Comparison of ENCODE assay signal across 15 cellular contexts in the genomic region with DNA sequence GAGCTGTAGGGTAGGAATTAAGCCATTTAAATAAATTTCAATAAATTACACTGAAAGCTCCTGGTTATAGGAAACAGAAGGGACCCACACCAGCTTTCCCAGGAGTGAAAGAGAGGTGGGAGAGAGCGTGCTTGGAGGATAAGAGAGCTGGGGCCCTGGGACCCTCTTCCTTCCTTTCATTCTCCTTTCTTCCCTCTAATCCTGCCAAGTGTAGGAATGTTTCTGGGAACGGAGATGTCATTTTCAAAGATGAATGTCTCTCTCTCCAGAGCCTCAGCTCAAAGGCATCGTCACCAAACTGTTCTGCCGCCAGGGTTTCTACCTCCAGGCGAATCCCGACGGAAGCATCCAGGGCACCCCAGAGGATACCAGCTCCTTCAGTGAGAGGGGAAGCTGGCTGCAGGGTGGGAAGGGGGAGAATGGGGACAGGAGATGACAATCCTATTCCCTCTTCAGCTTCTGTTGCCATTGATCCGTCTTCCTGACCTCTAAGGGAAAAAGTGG. TPM values are rescaled to one million over a fixed set of nuclear protein-coding genes. Genes with fewer than 3 reads are reported as not detected.
DNase-seq lines count a peak whose midpoint lies in the region; ATAC-seq, FAIRE-seq and TF ChIP-seq lines count a peak whose summit lies in the region.
"Had no signal": no experiment of that assay in that cellular context is flagged by ENCODE, and none has a peak within 500 bp of the region (broad histone marks: within the 10 kb centered on the region; RNA-seq: fewer than 3 reads in every experiment).

No MANE protein-coding gene starts in this region.

- no peaks in the 10 kb centered on the region for H3K9me3 Mint-ChIP-seq in HFFc6
- H3K9me3 Mint-ChIP-seq in activated T-helper 1 cell treated with anti-CD3 and anti-CD28 coated beads, Interleukin-12 subunit alpha, Interleukin-12 subunit beta, Interleukin-2, Interleukin-4 antibody, amounts not matched to agents 30 ng/mL and 10 ng/mL and 1 ng/mL, durations not matched to agents 14 hours and 24 hours and 36 hours: no peaks in the 10 kb centered on the region
- H3K9me3 Mint-ChIP-seq: activated naive CD8-positive, alpha-beta T cell treated with anti-CD3 and anti-CD28 coated beads for 36 hours had no signal

- H3K4me1 ChIP-seq in neuron (ENCODE audit: insufficient read depth, low read length): peaks cover 37% of the 10 kb centered on the region

- intact Hi-C loops in activated T-helper 1 cell treated with anti-CD3 and anti-CD28 coated beads, Interleukin-12 subunit alpha, Interleukin-12 subunit beta, Interleukin-2, Interleukin-4 antibody, amounts not matched to agents 30 ng/mL and 10 ng/mL and 1 ng/mL, durations not matched to agents 14 hours and 24 hours and 36 hours (cut with micrococcal nuclease): no loop called here

- no peak overlapping the region for H2AFZ ChIP-seq in neuron (ENCODE audit: low read depth, low read length)

- DNase-seq in HFFc6 (no peak), anterior cingulate cortex (lab: John Stamatoyannopoulos, UW) (no peak), urothelium cell line (ENCODE audit: low spot score) (no peak)
- DNase-seq in activated T-helper 1 cell treated with anti-CD3 and anti-CD28 coated beads, Interleukin-12 subunit alpha, Interleukin-12 subunit beta, Interleukin-2, Interleukin-4 antibody, amounts not matched to agents 30 ng/mL and 10 ng/mL and 1 ng/mL, durations not matched to agents 14 hours and 24 hours and 36 hours (ENCODE audit: low spot score): no peak
- DNase-seq: activated CD4-positive, alpha-beta T cell treated with anti-CD3 and anti-CD28 coated beads, Interleukin-2, amount 50 U/mL, for 1 hour; foreskin keratinocyte had no signal

- ATAC-seq in HG03457 (IDR thresholded peaks at IDR 0.05; ENCODE audit: unreplicated experiment): no peak
- ATAC-seq: foreskin keratinocyte had no signal

- H3K27me3 ChIP-seq in neuron (ENCODE audit: insufficient read depth, low read length): peaks cover 22% of the 10 kb centered on the region
- H3K27me3 ChIP-seq: foreskin keratinocyte had no signal

- no peaks in the 10 kb centered on the region for H3K9me3 ChIP-seq in neuron (ENCODE audit: low read length)
- H3K9me3 ChIP-seq: SJSA1, thoracic aorta had no signal

- peaks cover 47% of the 10 kb centered on the region for H3K4me1 Mint-ChIP-seq in HFFc6 (ENCODE audit: low read depth)
- H3K4me1 Mint-ChIP-seq in activated T-helper 1 cell treated with anti-CD3 and anti-CD28 coated beads, Interleukin-12 subunit alpha, Interleukin-12 subunit beta, Interleukin-2, Interleukin-4 antibody, amounts not matched to agents 30 ng/mL and 10 ng/mL and 1 ng/mL, durations not matched to agents 14 hours and 24 hours and 36 hours (ENCODE audit: low read depth): peaks cover 46% of the 10 kb centered on the region

- TF ChIP-seq CTCF in HFFc6 (IDR thresholded peaks at IDR 0.05): peak; percentile 1; the same call in 1 of the 2 replicates

- peaks cover 30% of the 10 kb centered on the region for H3K27me3 Mint-ChIP-seq in HFFc6 (ENCODE audit: insufficient read depth)
- peaks cover 15% of the 10 kb centered on the region for H3K27me3 Mint-ChIP-seq in activated T-helper 1 cell treated with anti-CD3 and anti-CD28 coated beads, Interleukin-12 subunit alpha, Interleukin-12 subunit beta, Interleukin-2, Interleukin-4 antibody, amounts not matched to agents 30 ng/mL and 10 ng/mL and 1 ng/mL, durations not matched to agents 14 hours and 24 hours and 36 hours (ENCODE audit: insufficient read depth)

- no peak overlapping the region for H3K27ac Mint-ChIP-seq in HFFc6
- H3K27ac Mint-ChIP-seq in activated T-helper 1 cell treated with anti-CD3 and anti-CD28 coated beads, Interleukin-12 subunit alpha, Interleukin-12 subunit beta, Interleukin-2, Interleukin-4 antibody, amounts not matched to agents 30 ng/mL and 10 ng/mL and 1 ng/mL, durations not matched to agents 14 hours and 24 hours and 36 hours: no peak overlapping the region
- H3K27ac Mint-ChIP-seq: activated naive CD8-positive, alpha-beta T cell treated with anti-CD3 and anti-CD28 coated beads for 36 hours had no signal

- H3K4me3 Mint-ChIP-seq in HFFc6: no peak overlapping the region
- peak overlapping the region; percentile 69 for H3K4me3 Mint-ChIP-seq in activated T-helper 1 cell treated with anti-CD3 and anti-CD28 coated beads, Interleukin-12 subunit alpha, Interleukin-12 subunit beta, Interleukin-2, Interleukin-4 antibody, amounts not matched to agents 30 ng/mL and 10 ng/mL and 1 ng/mL, durations not matched to agents 14 hours and 24 hours and 36 hours

- peak overlapping the region; percentile 55 for H3K4me3 ChIP-seq in neuron (ENCODE audit: low read length)
- H3K4me3 ChIP-seq: SJSA1 had no signal

- H3K36me3 ChIP-seq in neuron (ENCODE audit: insufficient read depth, low read length): no peaks in the 10 kb centered on the region
- H3K36me3 ChIP-seq: SJSA1, thoracic aorta had no signal

- no peak for FAIRE-seq in urothelium cell line (lab: Jason Lieb, UNC)
- FAIRE-seq: D721Med had no signal

- H3K36me3 Mint-ChIP-seq in HFFc6 (ENCODE audit: low read depth): no peaks in the 10 kb centered on the region; the same call in 1 of the 2 replicates
- peaks cover 26% of the 10 kb centered on the region for H3K36me3 Mint-ChIP-seq in activated T-helper 1 cell treated with anti-CD3 and anti-CD28 coated beads, Interleukin-12 subunit alpha, Interleukin-12 subunit beta, Interleukin-2, Interleukin-4 antibody, amounts not matched to agents 30 ng/mL and 10 ng/mL and 1 ng/mL, durations not matched to agents 14 hours and 24 hours and 36 hours (ENCODE audit: low read depth)

RNA-seq across cellular contexts. Expression of a gene that starts 1.9 kb away (rescaled TPM):
- total RNA-seq in HFFc6 (2021; fragmentation: NEBNext Ultra II Directional; extraction: Animal tissue kit (Norgen Biotek cat#: 25700)): under 1 TPM in 3 of 6 experiments, not detected in 3; 0.10 to 0.31 (median 0.24) TPM
- 5.3 and 6.4 TPM in 2 replicates for total RNA-seq in activated T-helper 1 cell treated with anti-CD3 and anti-CD28 coated beads, Interleukin-12 subunit alpha, Interleukin-12 subunit beta, Interleukin-2, Interleukin-4 antibody, amounts not matched to agents 30 ng/mL and 10 ng/mL and 1 ng/mL, durations not matched to agents 14 hours and 24 hours and 36 hours
- total RNA-seq: SJSA1 had no signal

RNA-seq across cellular contexts. Expression of a gene that starts 3.6 kb away (rescaled TPM):
- 1 to 10 TPM; 2.0 to 2.8 (median 2.4) TPM for total RNA-seq in HFFc6 (2021; fragmentation: NEBNext Ultra II Directional; extraction: Animal tissue kit (Norgen Biotek cat#: 25700))
- 6.6 and 7.0 TPM in 2 replicates for total RNA-seq in activated T-helper 1 cell treated with anti-CD3 and anti-CD28 coated beads, Interleukin-12 subunit alpha, Interleukin-12 subunit beta, Interleukin-2, Interleukin-4 antibody, amounts not matched to agents 30 ng/mL and 10 ng/mL and 1 ng/mL, durations not matched to agents 14 hours and 24 hours and 36 hours

RNA-seq across cellular contexts. Expression of a gene that starts 6.0 kb away (rescaled TPM):
- total RNA-seq in HFFc6 (2021; fragmentation: NEBNext Ultra II Directional; extraction: Animal tissue kit (Norgen Biotek cat#: 25700)): 1 to 10 TPM; 2.2 to 2.9 (median 2.8) TPM
- 12.3 and 14.0 TPM in 2 replicates for total RNA-seq in activated T-helper 1 cell treated with anti-CD3 and anti-CD28 coated beads, Interleukin-12 subunit alpha, Interleukin-12 subunit beta, Interleukin-2, Interleukin-4 antibody, amounts not matched to agents 30 ng/mL and 10 ng/mL and 1 ng/mL, durations not matched to agents 14 hours and 24 hours and 36 hours

RNA-seq across cellular contexts. Expression of a gene that starts 12.6 kb away (rescaled TPM):
- not detected for total RNA-seq in HFFc6 (2021; fragmentation: NEBNext Ultra II Directional; extraction: Animal tissue kit (Norgen Biotek cat#: 25700))
- total RNA-seq in activated T-helper 1 cell treated with anti-CD3 and anti-CD28 coated beads, Interleukin-12 subunit alpha, Interleukin-12 subunit beta, Interleukin-2, Interleukin-4 antibody, amounts not matched to agents 30 ng/mL and 10 ng/mL and 1 ng/mL, durations not matched to agents 14 hours and 24 hours and 36 hours: not detected in 2 replicates
- total RNA-seq: activated naive CD8-positive, alpha-beta T cell treated with anti-CD3 and anti-CD28 coated beads for 36 hours; dermis blood vessel endothelial cell; foreskin keratinocyte; lower leg skin; renal cortical epithelial cell; SJSA1; thoracic aorta had no signal

RNA-seq across cellular contexts. Expression of a gene that starts 15.8 kb away (rescaled TPM):
- not detected for total RNA-seq in HFFc6 (2021; fragmentation: NEBNext Ultra II Directional; extraction: Animal tissue kit (Norgen Biotek cat#: 25700))
- total RNA-seq in activated T-helper 1 cell treated with anti-CD3 and anti-CD28 coated beads, Interleukin-12 subunit alpha, Interleukin-12 subunit beta, Interleukin-2, Interleukin-4 antibody, amounts not matched to agents 30 ng/mL and 10 ng/mL and 1 ng/mL, durations not matched to agents 14 hours and 24 hours and 36 hours: not detected in 2 replicates
- total RNA-seq: activated naive CD8-positive, alpha-beta T cell treated with anti-CD3 and anti-CD28 coated beads for 36 hours; dermis blood vessel endothelial cell; foreskin keratinocyte; lower leg skin; renal cortical epithelial cell; SJSA1; thoracic aorta had no signal
